In the genomic region with DNA sequence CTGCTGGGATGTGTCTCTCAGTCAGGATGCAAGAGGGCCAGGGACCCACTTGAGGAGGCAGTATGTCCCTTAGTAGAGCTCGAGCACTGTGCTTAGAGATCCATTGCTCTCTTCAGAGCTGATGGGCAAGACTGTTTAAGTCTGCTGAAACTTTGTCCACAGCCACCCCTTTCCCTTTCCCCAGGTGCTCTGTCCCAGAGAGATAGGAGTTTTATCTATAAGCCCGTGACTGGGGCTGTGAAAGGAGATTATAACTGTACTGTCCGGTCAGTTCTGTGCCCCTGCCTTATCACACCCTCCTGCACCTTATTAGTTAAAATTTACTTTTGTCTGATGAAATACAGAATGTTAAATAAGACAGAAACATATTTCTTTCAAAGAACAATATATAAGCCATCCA, we compare ENCODE assay signal across 22 cellular contexts.
"Had no signal": no experiment of that assay in that cellular context is flagged by ENCODE, and none has a peak within 500 bp of the region (broad histone marks: within the 10 kb centered on the region; RNA-seq: fewer than 3 reads in every experiment).

No MANE protein-coding gene starts in this region.

- H3K4me2 ChIP-seq: KMS-11, SK-N-SH had no signal

- DNase-seq: IMR-90, Kasumi-1, MM.1S, NCI-H1092 treated with DMSO at 0.1 percent for 48 hours, NCI-H1436, NCI-H187, NCI-H2029, NCI-H2081 treated with DMSO at 0.1 percent for 48 hours, NCI-H2171, NCI-H226, NCI-H446, NCI-H510A, NCI-H524 treated with DMSO at 0.1 percent for 48 hours, NCI-H69, NCI-H774, PC-3, SHP77, SK-N-SH had no signal

- H3K9ac ChIP-seq: KMS-11, SK-N-SH had no signal

- H3K27ac ChIP-seq: KMS-11, RWPE1 had no signal

- ATAC-seq: HepG2, Panc1, PC-3 had no signal

- H3K9me3 ChIP-seq: SK-N-SH had no signal
